ENCODE assay signal across 9 cellular contexts in the genomic region with DNA sequence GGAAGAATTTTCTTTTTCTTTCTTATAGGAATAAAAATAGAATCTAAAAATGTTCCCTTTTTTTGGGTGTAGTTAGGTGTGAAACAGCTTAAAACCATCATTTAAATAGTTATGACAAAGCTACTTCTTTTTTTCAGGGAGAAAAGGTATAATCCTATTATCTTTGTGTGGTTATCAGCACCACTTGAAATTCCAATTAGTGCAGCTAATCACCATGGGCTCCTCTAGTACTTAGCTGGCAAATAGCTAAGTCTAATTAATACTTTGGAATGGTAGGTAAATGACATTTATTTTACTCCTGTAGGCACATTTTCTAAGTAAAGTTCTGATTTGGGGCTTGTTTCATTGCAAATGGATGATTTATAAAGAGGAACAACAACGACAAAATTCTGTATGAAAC.
"Had no signal": no experiment of that assay in that cellular context is flagged by ENCODE, and none has a peak within 500 bp of the region (broad histone marks: within the 10 kb centered on the region; RNA-seq: fewer than 3 reads in every experiment).

No MANE protein-coding gene starts in this region.

- H3K36me3 ChIP-seq: HAP-1 had no signal

- ATAC-seq: HCT116, HepG2 had no signal

- DNase-seq: GM23248, GOT3, H7, HFFc6 had no signal

- H3K9ac ChIP-seq: GM23248 had no signal

- H3K27ac ChIP-seq: GM23248, HL-60 had no signal

- H3K4me3 Mint-ChIP-seq: HFFc6, IgD-negative memory B cell had no signal

- H3K4me3 ChIP-seq: GM23248, HAP-1 had no signal

- H3K27ac Mint-ChIP-seq: HFFc6, IgD-negative memory B cell had no signal

- H3K4me1 Mint-ChIP-seq: IgD-negative memory B cell had no signal

- H2AFZ ChIP-seq: GM23248 had no signal
